8 cellular contexts compared by ENCODE assay signal in the genomic region with DNA sequence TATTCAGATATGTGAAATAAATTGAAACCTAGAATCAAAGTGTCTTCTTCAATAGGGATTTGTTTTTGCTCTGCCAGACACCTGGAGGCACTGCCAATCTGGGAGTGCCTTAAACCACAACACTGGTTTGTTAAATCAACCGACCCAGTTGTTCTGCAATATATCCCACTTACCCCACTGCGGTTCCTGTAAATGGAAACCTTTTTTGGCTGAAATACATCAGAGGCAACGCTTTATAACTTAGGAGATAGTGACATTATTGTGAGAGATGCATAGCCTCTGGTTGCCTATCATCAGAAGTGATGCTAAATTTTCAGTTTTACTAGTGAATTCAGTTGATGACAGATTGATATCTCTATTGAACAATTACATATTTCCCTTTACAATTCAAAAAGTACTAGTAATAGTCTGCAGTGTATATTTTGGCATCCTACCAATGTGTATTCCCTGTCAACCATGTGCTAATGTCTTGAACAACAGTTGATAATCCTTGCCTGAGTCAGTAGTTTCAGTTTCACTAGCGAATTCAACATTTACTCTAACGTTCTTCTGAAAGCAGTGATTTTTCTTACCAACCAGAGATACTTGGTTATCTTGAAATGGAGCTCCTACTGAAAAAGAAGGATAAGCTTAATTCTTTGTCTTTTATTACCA. TPM values are rescaled to one million over a fixed set of nuclear protein-coding genes. Genes with fewer than 3 reads are reported as not detected.
A peak's percentile ranks its signal among the peaks of the same experiment; 100 is the strongest.
DNase-seq lines count a peak whose midpoint lies in the region; ATAC-seq, FAIRE-seq and TF ChIP-seq lines count a peak whose summit lies in the region.

No MANE protein-coding gene starts in this region.

- DNase-seq in AG08396 (ENCODE audit: low spot score) = peak; percentile 65
- DNase-seq in HT1080 (ENCODE audit: low read depth) = peak; percentile 34
- no peak for DNase-seq in keratinocyte (ENCODE audit: low read depth, low spot score)
- DNase-seq in upper lobe of left lung = no peak
- no peak for DNase-seq in endothelial cell (ENCODE audit: low spot score)

- H3K9me3 ChIP-seq in keratinocyte (ENCODE audit: control insufficient read depth, low read depth, low read length) (peaks cover 2% of the 10 kb centered on the region), upper lobe of left lung (no peaks in the 10 kb centered on the region)

- H3K4me3 ChIP-seq in keratinocyte (ENCODE audit: control insufficient read depth in 2 of 3, extremely low read depth in 1 of 3, insufficient read depth in 2 of 3, low read depth in 1 of 3, low read length in 3 of 3) (peak overlapping the region in 2 of 3 experiments; percentile 55 to 61), upper lobe of left lung (peak overlapping the region in 2 of 4 donors; percentile 26 to 27)

- H3K4me1 ChIP-seq in keratinocyte (ENCODE audit: control insufficient read depth, extremely low read depth, insufficient read depth, low read length) (peaks cover 6% of the 10 kb centered on the region), upper lobe of left lung (peaks cover 3 to 13% (median 11%) of the 10 kb centered on the region in 4 donors)

- no peaks in the 10 kb centered on the region for H3K9me3 Mint-ChIP-seq in activated naive CD8-positive, alpha-beta T cell (ENCODE audit: low read depth)
- H3K9me3 Mint-ChIP-seq in endothelial cell (ENCODE audit: unreplicated experiment) = no peaks in the 10 kb centered on the region

- peak in 1 of 2 donors; percentile 70 for ATAC-seq in upper lobe of left lung (ENCODE audit: low FRiP score in 2 of 2)
- no peak for ATAC-seq in GM18909 (IDR thresholded peaks at IDR 0.05; ENCODE audit: poor library complexity, unreplicated experiment)
- ATAC-seq in HG02981 (IDR thresholded peaks at IDR 0.05; ENCODE audit: unreplicated experiment) = no peak

- dilution Hi-C loops in keratinocyte (cut with MboI; ENCODE audit: extremely low pct_ligation_motif_present, low sequenced_read_pairs) = no loop called here

- H3K27ac ChIP-seq in keratinocyte (ENCODE audit: control insufficient read depth, insufficient read depth, low read length) = peak overlapping the region; percentile 54
- H3K27ac ChIP-seq in upper lobe of left lung = peak overlapping the region; percentile 23 to 64 (median 46)

- H3K79me2 ChIP-seq in keratinocyte (ENCODE audit: control insufficient read depth, insufficient read depth, low read length) = no peaks in the 10 kb centered on the region

- no peaks in the 10 kb centered on the region for H3K27me3 ChIP-seq in keratinocyte (ENCODE audit: control insufficient read depth, extremely low read depth, insufficient read depth, low read length)
- no peaks in the 10 kb centered on the region for H3K27me3 ChIP-seq in upper lobe of left lung

- no peaks in the 10 kb centered on the region for H3K27me3 Mint-ChIP-seq in activated naive CD8-positive, alpha-beta T cell
- H3K27me3 Mint-ChIP-seq in endothelial cell (ENCODE audit: unreplicated experiment) = no peaks in the 10 kb centered on the region

- no peaks in the 10 kb centered on the region for H3K9me1 ChIP-seq in keratinocyte (ENCODE audit: control insufficient read depth, extremely low read depth, insufficient read depth, low read length)

- 27 to 37% methylated on average over 5 of the region's 5 CpGs for WGBS in upper lobe of left lung, 2 donors

- H3K27ac Mint-ChIP-seq in activated naive CD8-positive, alpha-beta T cell = peak overlapping the region; percentile 83
- no peak overlapping the region for H3K27ac Mint-ChIP-seq in endothelial cell (ENCODE audit: unreplicated experiment)

- TF ChIP-seq CTCF in keratinocyte (optimal IDR thresholded peaks at IDR 0.05 in 1 of 3, IDR thresholded peaks at IDR 0.05 in 1 of 3, conservative IDR thresholded peaks at IDR 0.05 in 1 of 3; ENCODE audit: extremely low read depth in 1 of 3, insufficient read depth in 2 of 3, low read length in 3 of 3) (no peak), upper lobe of left lung (IDR thresholded peaks at IDR 0.05) (no peak), endothelial cell (IDR thresholded peaks at IDR 0.05; ENCODE audit: unreplicated experiment) (no peak)

- H3K9ac ChIP-seq in keratinocyte (ENCODE audit: control insufficient read depth, extremely low read depth, insufficient read depth, low read length) = peak overlapping the region; percentile 50

- H3K36me3 ChIP-seq in keratinocyte (ENCODE audit: control insufficient read depth in 2 of 2, extremely low read depth in 1 of 2, insufficient read depth in 2 of 2, low read length in 2 of 2) (peaks cover 0 to 1% of the 10 kb centered on the region in 2 experiments), upper lobe of left lung (no peaks in the 10 kb centered on the region)

- peaks cover 29% of the 10 kb centered on the region for H3K4me1 Mint-ChIP-seq in activated naive CD8-positive, alpha-beta T cell (ENCODE audit: low read depth)
- H3K4me1 Mint-ChIP-seq in endothelial cell (ENCODE audit: unreplicated experiment) = no peaks in the 10 kb centered on the region

- no peak for TF ChIP-seq POLR2A in upper lobe of left lung (IDR thresholded peaks at IDR 0.05)

- H4K20me1 ChIP-seq in keratinocyte (ENCODE audit: control insufficient read depth, extremely low read depth, insufficient read depth, low read length) = no peaks in the 10 kb centered on the region

- peaks cover 14% of the 10 kb centered on the region for H3K36me3 Mint-ChIP-seq in activated naive CD8-positive, alpha-beta T cell
- H3K36me3 Mint-ChIP-seq in endothelial cell (ENCODE audit: low read depth, unreplicated experiment) = peaks cover 4% of the 10 kb centered on the region

- H3K4me2 ChIP-seq in keratinocyte (ENCODE audit: control insufficient read depth, extremely low read depth, insufficient read depth, low read depth, low read length) = peak overlapping the region; percentile 91

- no peak for TF ChIP-seq EP300 in upper lobe of left lung (IDR thresholded peaks at IDR 0.05)

- peak overlapping the region; percentile 89 for H2AFZ ChIP-seq in keratinocyte (ENCODE audit: control insufficient read depth, low read length)

- FAIRE-seq in keratinocyte (lab: Jason Lieb, UNC) = peak; percentile 53

- peak overlapping the region; percentile 53 for H3K4me3 Mint-ChIP-seq in activated naive CD8-positive, alpha-beta T cell
- no peak overlapping the region for H3K4me3 Mint-ChIP-seq in endothelial cell (ENCODE audit: unreplicated experiment)

RNA-seq across cellular contexts. Expression of gene PPP2R5C, which starts 30.5 kb away (rescaled TPM):
- total RNA-seq in HT1080 (2014; rRNA removed; shearing (Covaris generic)) = 89.3 and 93.2 TPM in 2 replicates
- 109 and 133 TPM in 2 replicates for polyA plus RNA-seq in HT1080 (2015; cell fraction: cytosol; rRNA removed)
- 81.7 and 92.3 TPM in 2 replicates for polyA plus RNA-seq in HT1080 (2015; cell fraction: nucleus; rRNA removed)
- polyA plus RNA-seq in keratinocyte = 63.0 to 105 TPM (median 67.0 TPM) in 3 replicates
- 28.9 TPM for polyA plus RNA-seq in keratinocyte (2011; ENCODE audit: low read depth)
- polyA plus RNA-seq in keratinocyte (2011; cell fraction: cytosol; rRNA removed) = 65.8 and 119 TPM in 2 replicates
- 43.6 and 53.4 TPM in 2 replicates for polyA plus RNA-seq in keratinocyte (2011; cell fraction: nucleus; rRNA removed)
- 50.5 and 65.1 TPM in 2 replicates for polyA plus RNA-seq in keratinocyte (2012; ENCODE audit: low replicate concordance)
- polyA minus RNA-seq in keratinocyte = 25.3 to 133 TPM (median 86.3 TPM) in 3 replicates
- 84.0 TPM for polyA minus RNA-seq in keratinocyte (2011; cell fraction: cytosol; rRNA and poly(A)+ RNA removed)
- polyA minus RNA-seq in keratinocyte (2011; cell fraction: nucleus; rRNA and poly(A)+ RNA removed) = 30.6 and 57.9 TPM in 2 replicates
- total RNA-seq in upper lobe of left lung (100 to 1,000 TPM; 105 to 208 (median 133) TPM), endothelial cell (ENCODE audit: unreplicated experiment) (71.5 TPM)

Comparison
In these comparisons a context has a peak if more than half of its experiments do, and no peak if none do; other contexts are left out.
1. DNase-seq: peak in AG08396 (single experiment) and HT1080 (single experiment); none in keratinocyte (single experiment), upper lobe of left lung (0 of 2) and endothelial cell (single experiment).